30 cellular contexts compared by ENCODE assay signal in the genomic region with DNA sequence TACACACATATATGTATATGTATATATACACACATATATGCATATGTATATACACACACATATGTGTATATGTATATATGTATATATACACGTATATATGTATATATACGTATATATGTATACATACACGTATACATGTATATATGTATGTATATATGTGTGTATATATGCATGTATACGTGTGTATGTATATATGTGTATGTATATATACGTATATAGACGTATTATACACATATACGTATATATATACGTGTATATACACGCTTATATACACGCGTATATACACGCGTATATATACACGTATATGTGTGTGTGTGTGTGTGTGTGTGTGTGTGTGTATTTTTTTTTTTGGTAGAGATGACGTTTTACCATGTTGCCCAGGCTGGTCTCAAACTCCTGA. TPM values are rescaled to one million over a fixed set of nuclear protein-coding genes. Genes with fewer than 3 reads are reported as not detected.
"Had no signal": no experiment of that assay in that cellular context is flagged by ENCODE, and none has a peak within 500 bp of the region (broad histone marks: within the 10 kb centered on the region; RNA-seq: fewer than 3 reads in every experiment).

No MANE protein-coding gene starts in this region.

- H3K9me3 ChIP-seq: esophagus squamous epithelium, gastroesophageal sphincter, heart left ventricle, left lung, lower lobe of right lung, mucosa of descending colon had no signal

- H3K27ac Mint-ChIP-seq: immature natural killer cell; mesothelial cell of epicardium; naive B cell; naive thymus-derived CD8-positive, alpha-beta T cell had no signal

- H3K27ac ChIP-seq: coronary artery, dorsolateral prefrontal cortex, epithelial cell of prostate, esophagus squamous epithelium, heart left ventricle, hepatocyte, left lung, lower lobe of right lung had no signal

- H3K79me2 ChIP-seq: hepatocyte had no signal

- H3K27me3 Mint-ChIP-seq: naive thymus-derived CD8-positive, alpha-beta T cell had no signal

- DNase-seq: dermis blood vessel endothelial cell; dorsolateral prefrontal cortex; effector CD4-positive, alpha-beta T cell; effector memory CD4-positive, alpha-beta T cell; erythroblast; esophagus squamous epithelium; foreskin fibroblast; foreskin melanocyte; heart left ventricle; hypothalamus; immature natural killer cell; islet precursor cell; left cardiac atrium; left lung; left ventricle myocardium superior; lower lobe of right lung; mesenchymal stem cell; mucosa of descending colon; naive B cell; naive thymus-derived CD8-positive, alpha-beta T cell had no signal

- H3K4me1 ChIP-seq: esophagus squamous epithelium, heart left ventricle, left lung, lower lobe of right lung had no signal

- H3K36me3 ChIP-seq: esophagus squamous epithelium, gastroesophageal sphincter, heart left ventricle, left lung, lower lobe of right lung had no signal

- H3K9me3 Mint-ChIP-seq: immature natural killer cell; mesothelial cell of epicardium; naive B cell; naive thymus-derived CD8-positive, alpha-beta T cell had no signal

- H2AFZ ChIP-seq: hepatocyte had no signal

- H3K36me3 Mint-ChIP-seq: immature natural killer cell; mesothelial cell of epicardium; naive B cell; naive thymus-derived CD8-positive, alpha-beta T cell had no signal

- H3K4me1 Mint-ChIP-seq: immature natural killer cell; mesothelial cell of epicardium; naive B cell; naive thymus-derived CD8-positive, alpha-beta T cell had no signal

- H3K4me2 ChIP-seq: hepatocyte had no signal

- H3K4me3 ChIP-seq: coronary artery, dorsolateral prefrontal cortex, esophagus squamous epithelium, gastroesophageal sphincter, heart left ventricle, hepatocyte, left lung, lower lobe of right lung, mucosa of descending colon had no signal

- H3K4me3 Mint-ChIP-seq: immature natural killer cell; mesothelial cell of epicardium; naive thymus-derived CD8-positive, alpha-beta T cell had no signal

- ATAC-seq: esophagus mucosa; gastroesophageal sphincter; heart left ventricle; left cardiac atrium; left lung; left ventricle myocardium superior; lower lobe of right lung; mucosa of descending colon; naive thymus-derived CD8-positive, alpha-beta T cell had no signal

- H3K27me3 ChIP-seq: dorsolateral prefrontal cortex, esophagus squamous epithelium, gastroesophageal sphincter, heart left ventricle, hepatocyte, left lung had no signal

RNA-seq across cellular contexts. Expression of a gene that starts 44.4 kb away (rescaled TPM):
- total RNA-seq: dermis blood vessel endothelial cell, esophagus mucosa, esophagus squamous epithelium, kidney epithelial cell, left cardiac atrium, left lung, lower lobe of right lung, lung microvascular endothelial cell, mesenteric fat pad, myocyte had no signal

RNA-seq across cellular contexts. Expression of a gene that starts 59.4 kb away (rescaled TPM):
- total RNA-seq: lung microvascular endothelial cell had no signal
